ENCODE assay signal across 25 cellular contexts in genomic region chr16:7390974-7391373, GRCh38. TPM values are rescaled to one million over a fixed set of nuclear protein-coding genes. Genes with fewer than 3 reads are reported as not detected.
"Had no signal": no experiment of that assay in that cellular context is flagged by ENCODE, and none has a peak within 500 bp of the region (broad histone marks: within the 10 kb centered on the region; RNA-seq: fewer than 3 reads in every experiment).

No MANE protein-coding gene starts in this region.

- H3K27me3 ChIP-seq: hepatocyte, ovary, testis, tibial artery had no signal

- DNase-seq: cerebellar nuclear complex; cortex of kidney; effector memory CD8-positive, alpha-beta T cell; head of caudate nucleus; left colon; natural killer cell; occipital lobe; ovary; posterior cingulate gyrus; retina; stimulated activated CD4-positive, alpha-beta T cell treated with anti-CD3 and anti-CD28 coated beads, Interleukin-4, amount 100 ng/mL, for 4 hours; stimulated activated naive CD8-positive, alpha-beta T cell treated with anti-CD3 and anti-CD28 coated beads, Interleukin-15, Interleukin-2, amounts not matched to agents 100 U/mL and 50 U/mL, for 24 hours; substantia nigra; testis; tibial artery had no signal

- H3K4me1 ChIP-seq: testis, tibial artery had no signal

- H3K27ac ChIP-seq: hepatocyte, ovary, testis, tibial artery had no signal

- ATAC-seq: effector memory CD8-positive, alpha-beta T cell; left colon; natural killer cell; stimulated activated memory B cell treated with anti-CD40 and anti-IgM and Interleukin-4, amounts not matched to agents 10 μg/mL and 1 μg/mL and 100 μg/mL, for 72 hours; stimulated activated naive CD8-positive, alpha-beta T cell treated with anti-CD3 and anti-CD28 coated beads, Interleukin-15, Interleukin-2, amounts not matched to agents 100 U/mL and 50 U/mL, for 24 hours had no signal

- H3K36me3 ChIP-seq: ovary, tibial artery had no signal

- H3K4me3 ChIP-seq: hepatocyte, lung, ovary, testis, tibial artery had no signal

- H3K9me3 ChIP-seq: ovary, testis, tibial artery had no signal

RNA-seq across cellular contexts. Expression of gene RBFOX1, which starts 58.3 kb away (rescaled TPM):
- total RNA-seq: dermis microvascular lymphatic vessel endothelial cell, fibroblast of villous mesenchyme, glomerular endothelial cell, kidney epithelial cell, liver, mononuclear cell, natural killer cell, pulmonary artery endothelial cell had no signal
- polyA plus RNA-seq: liver, lung had no signal
